In genomic region chr14:24938593-24938992, GRCh38 we compare ENCODE assay signal across 12 cellular contexts.
"Had no signal": no experiment of that assay in that cellular context is flagged by ENCODE, and none has a peak within 500 bp of the region (broad histone marks: within the 10 kb centered on the region; RNA-seq: fewer than 3 reads in every experiment).

No MANE protein-coding gene starts in this region.

- ATAC-seq: activated T-helper 17 cell treated with anti-CD3 and anti-CD28 coated beads, Interleukin-2, amount 50 U/mL, for 72 hours; natural killer cell; sciatic nerve had no signal

- H3K9me3 ChIP-seq: upper lobe of left lung had no signal

- H3K4me3 ChIP-seq: lung, upper lobe of left lung had no signal

- H3K27me3 ChIP-seq: upper lobe of left lung had no signal

- DNase-seq: activated CD4-positive, alpha-beta T cell treated with anti-CD3 and anti-CD28 coated beads, Interleukin-2, amount 50 U/mL, for 1 hour; activated naive CD4-positive, alpha-beta T cell treated with anti-CD3 and anti-CD28 coated beads, Interleukin-2, amount 10 ng/mL, durations not matched to agents 7 days and 5 days; activated T-cell treated with anti-CD3 and anti-CD28 coated beads for 4 hours; central memory CD4-positive, alpha-beta T cell; hypothalamus; natural killer cell; stimulated activated CD4-positive, alpha-beta T cell treated with anti-CD3 and anti-CD28 coated beads, Interleukin-2, amount 100 ng/mL, for 48 hours; stimulated activated naive CD4-positive, alpha-beta T cell treated with Interleukin-2 at 50 U/mL for 16 hours; upper lobe of left lung had no signal

- H3K27ac ChIP-seq: upper lobe of left lung had no signal
